ENCODE assay signal across 1 cellular context in genomic region chr9:136346927-136347465, GRCh38.
TF ChIP-seq lines count a peak whose summit lies in the region.

No MANE protein-coding gene starts in this region.

TF ChIP-seq in neural cell, 6 proteins besides CTCF, POLR2A, EP300 and RAD21 (continued from another document):
- TF ChIP-seq, protein P1, sequence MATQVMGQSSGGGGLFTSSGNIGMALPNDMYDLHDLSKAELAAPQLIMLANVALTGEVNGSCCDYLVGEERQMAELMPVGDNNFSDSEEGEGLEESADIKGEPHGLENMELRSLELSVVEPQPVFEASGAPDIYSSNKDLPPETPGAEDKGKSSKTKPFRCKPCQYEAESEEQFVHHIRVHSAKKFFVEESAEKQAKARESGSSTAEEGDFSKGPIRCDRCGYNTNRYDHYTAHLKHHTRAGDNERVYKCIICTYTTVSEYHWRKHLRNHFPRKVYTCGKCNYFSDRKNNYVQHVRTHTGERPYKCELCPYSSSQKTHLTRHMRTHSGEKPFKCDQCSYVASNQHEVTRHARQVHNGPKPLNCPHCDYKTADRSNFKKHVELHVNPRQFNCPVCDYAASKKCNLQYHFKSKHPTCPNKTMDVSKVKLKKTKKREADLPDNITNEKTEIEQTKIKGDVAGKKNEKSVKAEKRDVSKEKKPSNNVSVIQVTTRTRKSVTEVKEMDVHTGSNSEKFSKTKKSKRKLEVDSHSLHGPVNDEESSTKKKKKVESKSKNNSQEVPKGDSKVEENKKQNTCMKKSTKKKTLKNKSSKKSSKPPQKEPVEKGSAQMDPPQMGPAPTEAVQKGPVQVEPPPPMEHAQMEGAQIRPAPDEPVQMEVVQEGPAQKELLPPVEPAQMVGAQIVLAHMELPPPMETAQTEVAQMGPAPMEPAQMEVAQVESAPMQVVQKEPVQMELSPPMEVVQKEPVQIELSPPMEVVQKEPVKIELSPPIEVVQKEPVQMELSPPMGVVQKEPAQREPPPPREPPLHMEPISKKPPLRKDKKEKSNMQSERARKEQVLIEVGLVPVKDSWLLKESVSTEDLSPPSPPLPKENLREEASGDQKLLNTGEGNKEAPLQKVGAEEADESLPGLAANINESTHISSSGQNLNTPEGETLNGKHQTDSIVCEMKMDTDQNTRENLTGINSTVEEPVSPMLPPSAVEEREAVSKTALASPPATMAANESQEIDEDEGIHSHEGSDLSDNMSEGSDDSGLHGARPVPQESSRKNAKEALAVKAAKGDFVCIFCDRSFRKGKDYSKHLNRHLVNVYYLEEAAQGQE (IDR thresholded peaks at IDR 0.05; ENCODE audit: borderline replicate concordance) = no peak
